8 cellular contexts compared by ENCODE assay signal in the genomic region with DNA sequence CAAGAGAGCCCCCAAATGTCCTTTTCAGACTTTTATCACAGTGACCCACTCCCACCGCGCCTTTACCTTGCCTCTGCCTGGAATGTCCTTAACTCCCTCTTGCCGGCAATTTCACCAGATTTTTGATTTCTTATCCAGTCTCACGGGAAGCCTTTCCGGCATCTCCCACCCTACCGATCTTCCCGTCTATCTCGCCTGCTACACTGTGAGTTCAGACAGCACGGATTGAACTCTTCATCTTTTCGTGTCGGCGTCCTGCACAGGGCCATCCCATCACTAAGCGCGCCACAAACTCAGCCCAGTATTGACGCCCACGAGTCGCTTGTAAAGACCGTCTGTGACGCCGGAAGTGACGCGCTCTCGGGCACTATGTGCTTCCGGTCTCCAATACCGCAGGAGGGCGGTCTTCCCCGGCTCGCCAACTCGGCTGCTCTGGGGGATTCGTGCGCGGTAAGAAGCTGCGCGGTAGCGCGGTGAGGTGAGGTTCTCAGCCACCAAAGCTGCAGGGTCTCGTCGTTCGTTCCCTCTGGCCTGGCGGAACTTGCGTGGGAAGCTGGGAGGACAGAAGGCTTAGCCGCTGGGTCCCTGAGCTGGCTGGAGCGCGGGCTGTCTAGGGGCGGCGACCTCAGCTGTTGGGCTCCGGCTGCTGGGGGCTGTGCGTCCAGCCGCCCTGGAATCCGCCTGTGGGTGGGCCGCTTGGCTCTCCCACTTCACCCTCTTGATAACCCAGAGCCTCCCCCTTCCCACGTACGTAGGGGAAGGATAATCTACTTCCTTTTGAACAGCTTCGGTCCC. TPM values are rescaled to one million over a fixed set of nuclear protein-coding genes. Genes with fewer than 3 reads are reported as not detected.
DNase-seq lines count a peak whose midpoint lies in the region; ATAC-seq and TF ChIP-seq lines count a peak whose summit lies in the region.

A gene with protein sequence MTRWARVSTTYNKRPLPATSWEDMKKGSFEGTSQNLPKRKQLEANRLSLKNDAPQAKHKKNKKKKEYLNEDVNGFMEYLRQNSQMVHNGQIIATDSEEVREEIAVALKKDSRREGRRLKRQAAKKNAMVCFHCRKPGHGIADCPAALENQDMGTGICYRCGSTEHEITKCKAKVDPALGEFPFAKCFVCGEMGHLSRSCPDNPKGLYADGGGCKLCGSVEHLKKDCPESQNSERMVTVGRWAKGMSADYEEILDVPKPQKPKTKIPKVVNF (plus strand): TSS at position 367 of the 795 bp plus-strand sequence. CDS start 3,171 bp downstream, outside the sequence.

- CTCF ChIA-PET in activated B cell treated with CpG ODN at 0.5 μM for 24 hours (lab: Charles Lee) = no interaction called here

- H3K4me3 Mint-ChIP-seq in activated B cell treated with CpG ODN at 0.5 μM for 24 hours (peak within 1 kb of the TSS; percentile 94), immature natural killer cell (peak within 1 kb of the TSS; percentile 93 to 97 (median 95))

- H3K27ac Mint-ChIP-seq in activated B cell treated with CpG ODN at 0.5 μM for 24 hours (peak within 1 kb of the TSS; percentile 93), immature natural killer cell (peak within 1 kb of the TSS; percentile 91 to 97 (median 96))

- H3K27me3 Mint-ChIP-seq in activated B cell treated with CpG ODN at 0.5 μM for 24 hours (no peaks in the 10 kb centered on the region), immature natural killer cell (ENCODE audit: low read depth in 3 of 3) (peaks cover 0 to 7% (median 4%) of the 10 kb centered on the region in 3 donors)

- H3K4me1 Mint-ChIP-seq in activated B cell treated with CpG ODN at 0.5 μM for 24 hours = peaks cover 32% of the 10 kb centered on the region
- peaks cover 36 to 53% of the 10 kb centered on the region in 2 donors for H3K4me1 Mint-ChIP-seq in immature natural killer cell

- intact Hi-C loops in activated B cell treated with CpG ODN at 0.5 μM for 24 hours (cut with micrococcal nuclease) = loop anchor here (1.0 to 10.0 kb wide), 14 partner anchors 89 to 1787 kb away; partner anchors contain the start of genes ATG10, DHFR, HOMER1 and MSH3

- ATAC-seq in GM18909 (IDR thresholded peaks at IDR 0.05; ENCODE audit: poor library complexity, unreplicated experiment) = peak; percentile 98
- peak; percentile 98 for ATAC-seq in HG03175 (IDR thresholded peaks at IDR 0.05; ENCODE audit: unreplicated experiment)
- ATAC-seq in activated B cell treated with CpG ODN at 0.5 μM for 24 hours (ENCODE audit: low read depth) = peak; percentile 91

- peak; percentile 80 for DNase-seq in AG09319 (ENCODE audit: extremely low read depth, low read depth)
- DNase-seq in NCI-H345 (lab: John Stamatoyannopoulos, UW) = peak; percentile 92
- DNase-seq in activated B cell treated with CpG ODN at 0.5 μM for 24 hours = peak; percentile 86
- DNase-seq in caudate nucleus (lab: John Stamatoyannopoulos, UW) = peak in 60 of 61 donors; percentile 8 to 95 (median 85)
- peak; percentile 92 to 94 (median 93) for DNase-seq in immature natural killer cell
- DNase-seq in smooth muscle cell of the brain vasculature (ENCODE audit: low read depth, low spot score) = peak; percentile 90

- H3K36me3 Mint-ChIP-seq in activated B cell treated with CpG ODN at 0.5 μM for 24 hours (ENCODE audit: low read depth) = peaks cover 22% of the 10 kb centered on the region
- peaks cover 0 to 2% (median 0%) of the 10 kb centered on the region in 3 donors for H3K36me3 Mint-ChIP-seq in immature natural killer cell

- TF ChIP-seq CTCF in AG09319 (IDR thresholded peaks at IDR 0.05; ENCODE audit: low read depth, low read length) (peak; percentile 26), activated B cell treated with CpG ODN at 0.5 μM for 24 hours (IDR thresholded peaks at IDR 0.05) (no peak)

- H3K9me3 Mint-ChIP-seq in activated B cell treated with CpG ODN at 0.5 μM for 24 hours (no peaks in the 10 kb centered on the region), immature natural killer cell (no peaks in the 10 kb centered on the region)

- peak within 1 kb of the TSS; percentile 65 for H3K27ac ChIP-seq in caudate nucleus (ENCODE audit: low read depth, low read length)

- POLR2A ChIA-PET in activated B cell treated with CpG ODN at 0.5 μM for 24 hours (lab: Charles Lee) = interaction anchor here (0.9 to 2.1 kb wide), 6 partner anchors 89 to 1045 kb away, joined by 3 to 15 read pairs (median 4); partner anchors contain the start of genes DHFR, RPS23, SERINC5 and SSBP2

RNA-seq across cellular contexts. Expression of the gene that starts here (rescaled TPM):
- total RNA-seq in activated B cell treated with CpG ODN at 0.5 μM for 24 hours = 23.7 and 24.0 TPM in 2 replicates
- polyA plus RNA-seq in immature natural killer cell = 1 to 10 TPM; 6.9 to 8.7 (median 8.1) TPM

Comparison
In these comparisons a context has a peak if more than half of its experiments do, and no peak if none do; other contexts are left out.
1. Peak in every context shown above with its lines: DNase-seq, ATAC-seq and H3K27ac ChIP-seq.